8 cellular contexts compared by ENCODE assay signal in the genomic region with DNA sequence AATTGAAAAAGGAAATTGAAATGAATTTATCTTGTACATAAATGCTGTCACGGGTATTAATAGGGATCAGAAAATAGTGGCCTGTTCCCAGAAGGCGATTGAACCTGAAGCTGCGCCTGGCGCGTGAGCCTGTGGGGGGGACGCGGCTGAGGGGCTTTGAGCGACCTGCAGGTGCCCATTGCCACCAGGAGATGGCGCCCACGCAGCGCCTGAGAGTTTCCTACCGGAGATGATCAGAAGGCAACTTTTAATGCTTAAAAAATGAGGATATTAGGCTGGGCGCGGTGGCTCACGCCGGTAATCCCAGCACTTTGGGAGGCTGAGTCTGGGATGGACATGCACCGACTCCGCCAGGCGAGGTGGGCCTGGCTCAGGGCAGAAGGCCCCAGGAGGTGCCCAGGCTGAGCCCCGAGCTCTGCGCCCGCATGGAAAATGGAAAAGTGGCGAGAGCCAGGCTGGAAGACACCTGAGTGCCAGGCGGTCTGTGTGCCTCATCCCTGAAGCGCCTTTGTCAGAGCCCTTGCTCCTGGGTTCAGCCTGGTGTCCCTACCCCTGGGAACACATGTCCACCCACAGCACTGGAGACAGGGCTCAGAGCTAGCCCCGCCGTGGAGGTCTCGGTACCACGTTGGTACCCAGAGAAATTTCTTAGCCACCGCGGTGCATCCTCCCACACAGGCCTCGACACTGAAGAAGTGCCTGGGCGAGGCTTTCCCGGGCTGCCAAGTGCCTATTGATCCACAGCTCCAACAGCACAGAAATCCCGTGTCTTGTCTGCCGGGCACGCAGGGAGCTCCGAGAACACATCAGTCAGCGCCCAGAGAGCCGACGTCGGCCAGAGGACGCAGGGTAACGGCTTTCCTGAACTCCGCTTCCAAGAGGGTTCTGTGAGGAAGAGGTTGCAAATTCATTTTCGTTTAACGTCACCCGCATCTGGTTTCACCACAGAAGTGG.
A peak's percentile ranks its signal among the peaks of the same experiment; 100 is the strongest.
DNase-seq lines count a peak whose midpoint lies in the region; ATAC-seq lines count a peak whose summit lies in the region.

No MANE protein-coding gene starts in this region.

- H3K27me3 Mint-ChIP-seq in effector memory CD8-positive, alpha-beta T cell, result no peaks in the 10 kb centered on the region
- H3K27me3 Mint-ChIP-seq in stimulated activated naive B cell treated with anti-CD40 and anti-IgM and Interleukin-4, amounts not matched to agents 10 μg/mL and 1 μg/mL and 100 μg/mL, for 72 hours, result no peaks in the 10 kb centered on the region

- H3K4me1 Mint-ChIP-seq in effector memory CD8-positive, alpha-beta T cell (ENCODE audit: low read depth in 2 of 2), result peaks cover 2 to 4% of the 10 kb centered on the region in 2 donors
- H3K4me1 Mint-ChIP-seq in stimulated activated naive B cell treated with anti-CD40 and anti-IgM and Interleukin-4, amounts not matched to agents 10 μg/mL and 1 μg/mL and 100 μg/mL, for 72 hours, result peaks cover 4 to 9% of the 10 kb centered on the region in 2 donors

- H3K36me3 Mint-ChIP-seq in effector memory CD8-positive, alpha-beta T cell (ENCODE audit: insufficient read depth), result peaks cover 2% of the 10 kb centered on the region
- H3K36me3 Mint-ChIP-seq in stimulated activated naive B cell treated with anti-CD40 and anti-IgM and Interleukin-4, amounts not matched to agents 10 μg/mL and 1 μg/mL and 100 μg/mL, for 72 hours, result peaks cover 28 to 36% of the 10 kb centered on the region in 2 donors

- ATAC-seq in effector memory CD8-positive, alpha-beta T cell (replicated peaks), result peak; percentile 51
- ATAC-seq in stimulated activated naive B cell treated with anti-CD40 and anti-IgM and Interleukin-4, amounts not matched to agents 10 μg/mL and 1 μg/mL and 100 μg/mL, for 72 hours (replicated peaks), result peak; percentile 76 to 79
- no peak for ATAC-seq in HG03045 (IDR thresholded peaks at IDR 0.05; ENCODE audit: unreplicated experiment)

- H3K4me3 Mint-ChIP-seq in effector memory CD8-positive, alpha-beta T cell, result no peak overlapping the region
- no peak overlapping the region for H3K4me3 Mint-ChIP-seq in stimulated activated naive B cell treated with anti-CD40 and anti-IgM and Interleukin-4, amounts not matched to agents 10 μg/mL and 1 μg/mL and 100 μg/mL, for 72 hours

- H3K9me3 Mint-ChIP-seq in effector memory CD8-positive, alpha-beta T cell, result no peaks in the 10 kb centered on the region
- H3K9me3 Mint-ChIP-seq in stimulated activated naive B cell treated with anti-CD40 and anti-IgM and Interleukin-4, amounts not matched to agents 10 μg/mL and 1 μg/mL and 100 μg/mL, for 72 hours, result no peaks in the 10 kb centered on the region

- H3K27ac Mint-ChIP-seq in effector memory CD8-positive, alpha-beta T cell, result peak overlapping the region; percentile 32 to 41
- peak overlapping the region; percentile 56 for H3K27ac Mint-ChIP-seq in stimulated activated naive B cell treated with anti-CD40 and anti-IgM and Interleukin-4, amounts not matched to agents 10 μg/mL and 1 μg/mL and 100 μg/mL, for 72 hours

- DNase-seq in SIG-M5 treated with dmso at 0.1 percent for 504 hours (lab: John Stamatoyannopoulos, UW; ENCODE audit: unreplicated experiment) (peak; percentile 36), SIG-M5 (lab: John Stamatoyannopoulos, UW) (no peak), NCI-H2171 treated with DMSO at 0.1 percent for 48 hours (lab: John Stamatoyannopoulos, UW) (peak; percentile 48), midbrain (lab: John Stamatoyannopoulos, UW) (peak; percentile 79)
- peak; percentile 53 to 65 for DNase-seq in activated CD4-positive, alpha-beta T cell treated with anti-CD3 and anti-CD28 coated beads, Interleukin-2, amount 50 U/mL, for 48 hours
- DNase-seq in effector memory CD8-positive, alpha-beta T cell, result peak; percentile 35 to 40 (median 39)
- peak; percentile 42 for DNase-seq in stimulated activated naive B cell treated with anti-CD40 and anti-IgM and Interleukin-4, amounts not matched to agents 10 μg/mL and 1 μg/mL and 100 μg/mL, for 72 hours
